Comparison of ENCODE assay signal across 17 cellular contexts in genomic region chr13:112438094-112438493, GRCh38.
A peak's percentile ranks its signal among the peaks of the same experiment; 100 is the strongest.
DNase-seq lines count a peak whose midpoint lies in the region; ATAC-seq and TF ChIP-seq lines count a peak whose summit lies in the region.
"Had no signal": no experiment of that assay in that cellular context is flagged by ENCODE, and none has a peak within 500 bp of the region (broad histone marks: within the 10 kb centered on the region; RNA-seq: fewer than 3 reads in every experiment).

No MANE protein-coding gene starts in this region.

- peaks cover 11% of the 10 kb centered on the region for H3K27me3 Mint-ChIP-seq in WTC11 (ENCODE audit: low read depth)

- H3K27ac ChIP-seq in HEK293 (ENCODE audit: extremely low read depth, low read depth, low read length) (no peak overlapping the region), gastrocnemius medialis (no peak overlapping the region)
- H3K27ac ChIP-seq: 22Rv1, BLaER1, C4-2B had no signal

- peaks cover 9% of the 10 kb centered on the region for H3K36me3 Mint-ChIP-seq in WTC11
- H3K36me3 Mint-ChIP-seq: CD4-positive, CD25-positive, alpha-beta regulatory T cell; CD8-positive, alpha-beta T cell had no signal

- H3K9me3 ChIP-seq in HEK293 (ENCODE audit: control insufficient read depth, insufficient read depth, low read depth, low read length) = no peaks in the 10 kb centered on the region
- H3K9me3 ChIP-seq in gastrocnemius medialis = peaks cover 0 to 4% (median 0%) of the 10 kb centered on the region in 3 donors

- peaks cover 1% of the 10 kb centered on the region for H3K4me1 Mint-ChIP-seq in WTC11
- H3K4me1 Mint-ChIP-seq: B cell; CD4-positive, CD25-positive, alpha-beta regulatory T cell had no signal

- in situ Hi-C loops in gastrocnemius medialis (cut with MboI; ENCODE audit: low sequenced_read_pairs in 4 of 4) = loop anchor here in 1 of 4 donors (25.0 kb wide), 1 partner anchor 976 kb away; no protein-coding TSS in a partner anchor

- H3K27ac Mint-ChIP-seq in WTC11 = no peak overlapping the region
- H3K27ac Mint-ChIP-seq: B cell; CD4-positive, CD25-positive, alpha-beta regulatory T cell; CD8-positive, alpha-beta T cell; GM23338; H9 had no signal

- peak; percentile 35 for DNase-seq in NCI-H1105 treated with DMSO at 0.1 percent for 48 hours (lab: John Stamatoyannopoulos, UW)
- DNase-seq in NCI-H1105 (lab: John Stamatoyannopoulos, UW) = no peak
- no peak for DNase-seq in WTC11 (ENCODE audit: low spot score)
- no peak for DNase-seq in NCI-H82 (lab: John Stamatoyannopoulos, UW)
- no peak for DNase-seq in gastrocnemius medialis
- DNase-seq: Caco-2; CD4-positive, CD25-positive, alpha-beta regulatory T cell; CD8-positive, alpha-beta T cell; DMS153; DND-41; H9 had no signal

- intact Hi-C loops in gastrocnemius medialis (cut with DNase I; ENCODE audit: low total_unique reads) = no loop called here

- no peak for ATAC-seq in WTC11
- ATAC-seq in gastrocnemius medialis = no peak
- ATAC-seq: CD8-positive, alpha-beta T cell; GM23338 had no signal

- H3K9me3 Mint-ChIP-seq in WTC11 = peaks cover 35% of the 10 kb centered on the region

- no peak overlapping the region for H3K4me3 ChIP-seq in HEK293 (ENCODE audit: low read depth, low read length)
- H3K4me3 ChIP-seq in gastrocnemius medialis = no peak overlapping the region
- H3K4me3 ChIP-seq: BLaER1, GM23338 had no signal

- no peak for TF ChIP-seq POLR2A in gastrocnemius medialis (IDR thresholded peaks at IDR 0.05)

- POLR2A ChIA-PET in HEK293 (lab: Yijun Ruan, JAX) = no interaction called here
- POLR2A ChIA-PET in WTC11 (lab: Charles Lee) = no interaction called here

- CTCF ChIA-PET in HEK293 (lab: Yijun Ruan, JAX) (interaction anchor here (0.7 kb wide), 1 partner anchor 395 kb away, joined by 3 read pairs; no protein-coding TSS in a partner anchor), WTC11 (lab: Charles Lee) (no interaction called here)

- peaks cover 4 to 12% (median 10%) of the 10 kb centered on the region in 3 donors for H3K27me3 ChIP-seq in gastrocnemius medialis
- H3K27me3 ChIP-seq: BLaER1 had no signal

- H3K36me3 ChIP-seq in HEK293 (ENCODE audit: control insufficient read depth in 2 of 2, insufficient read depth in 1 of 2, low read length in 2 of 2) = no peaks in the 10 kb centered on the region
- no peaks in the 10 kb centered on the region for H3K36me3 ChIP-seq in gastrocnemius medialis
- H3K36me3 ChIP-seq: BLaER1 had no signal

- no peaks in the 10 kb centered on the region for H3K4me1 ChIP-seq in HEK293 (ENCODE audit: control insufficient read depth, insufficient read depth, low read length)
- no peaks in the 10 kb centered on the region for H3K4me1 ChIP-seq in gastrocnemius medialis
- H3K4me1 ChIP-seq: BLaER1, Caco-2 had no signal

- H3K4me3 Mint-ChIP-seq in WTC11 = no peak overlapping the region
- H3K4me3 Mint-ChIP-seq: B cell; CD8-positive, alpha-beta T cell; GM23338; H9 had no signal

- TF ChIP-seq CTCF in HEK293 (tag by site-specific recombination; IDR thresholded peaks at IDR 0.05) (no peak), WTC11 (IDR thresholded peaks at IDR 0.05) (no peak), gastrocnemius medialis (IDR thresholded peaks at IDR 0.05 in 4 of 5, conservative IDR thresholded peaks at IDR 0.05 in 1 of 5) (no peak)

TF ChIP-seq in HEK293, 187 proteins besides CTCF, POLR2A, EP300 and RAD21:
- TF ChIP-seq ZNF140 (tag by site-specific recombination; IDR thresholded peaks at IDR 0.05) (peak; percentile 80), TRIM28 (IDR thresholded peaks at IDR 0.05; ENCODE audit: borderline replicate concordance, low read length) (peak; percentile 91), ZNF112 (tag by site-specific recombination; IDR thresholded peaks at IDR 0.05) (no peak), ZNF549 (tag by site-specific recombination; IDR thresholded peaks at IDR 0.05) (0 out of 2 replicates have a peak, but pooled peaks have one; percentile 23), SETDB1 (IDR thresholded peaks at IDR 0.05; ENCODE audit: insufficient read length, low read length) (peak; percentile 83)

TF ChIP-seq in WTC11, 78 proteins besides CTCF, POLR2A, EP300 and RAD21:
- TF ChIP-seq NR3C1 (CRISPR knock-in tag; conservative IDR thresholded peaks at IDR 0.05; ENCODE audit: low read depth) (no peak), ZNF317 (CRISPR knock-in tag; IDR thresholded peaks at IDR 0.05; ENCODE audit: borderline replicate concordance, low read depth) (peak; percentile 98)
